21 cellular contexts compared by ENCODE assay signal in genomic region chr17:19022128-19022527, GRCh38. TPM values are rescaled to one million over a fixed set of nuclear protein-coding genes. Genes with fewer than 3 reads are reported as not detected.
DNase-seq lines count a peak whose midpoint lies in the region; ATAC-seq and TF ChIP-seq lines count a peak whose summit lies in the region.
"Had no signal": no experiment of that assay in that cellular context is flagged by ENCODE, and none has a peak within 500 bp of the region (broad histone marks: within the 10 kb centered on the region; RNA-seq: fewer than 3 reads in every experiment).

No MANE protein-coding gene starts in this region.

- intact Hi-C loops in left ventricle myocardium superior (cut with micrococcal nuclease) (no loop called here), Right ventricle myocardium inferior (cut with DNase I) (no loop called here)
- intact Hi-C loops in naive thymus-derived CD4-positive, alpha-beta T cell (cut with micrococcal nuclease), result no loop called here

- TF ChIP-seq CTCF in chondrocyte (IDR thresholded peaks at IDR 0.05), result no peak

- peak; percentile 15 for DNase-seq in left ventricle myocardium superior
- DNase-seq in Right ventricle myocardium inferior (ENCODE audit: missing footprints), result no peak
- DNase-seq in chondrocyte (ENCODE audit: low spot score), result peak; percentile 81
- DNase-seq in naive thymus-derived CD4-positive, alpha-beta T cell, result peak in 1 of 9 donors; percentile 7
- no peak for DNase-seq in SIG-M5 (lab: John Stamatoyannopoulos, UW)
- DNase-seq: EL, GF-D8, HCEC 1CT, Kasumi-1, NCI-H1694 treated with DMSO at 0.1 percent for 48 hours, NCI-H2081 treated with DMSO at 0.1 percent for 48 hours, NCI-H2171 treated with DMSO at 0.1 percent for 48 hours, NCI-H524 treated with DMSO at 0.1 percent for 48 hours, SW 1271 had no signal

- peaks cover 3% of the 10 kb centered on the region for H3K4me1 Mint-ChIP-seq in chondrocyte (ENCODE audit: low read depth)
- H3K4me1 Mint-ChIP-seq in naive thymus-derived CD4-positive, alpha-beta T cell, result peaks cover 16 to 40% (median 33%) of the 10 kb centered on the region in 7 donors
- H3K4me1 Mint-ChIP-seq: CD14-positive monocyte had no signal

- no peak overlapping the region for H3K27ac Mint-ChIP-seq in chondrocyte (ENCODE audit: unreplicated experiment)
- peak overlapping the region in 6 of 9 donors; percentile 39 to 81 (median 55) for H3K27ac Mint-ChIP-seq in naive thymus-derived CD4-positive, alpha-beta T cell
- H3K27ac Mint-ChIP-seq: GM23338 had no signal

- POLR2A ChIA-PET in naive thymus-derived CD4-positive, alpha-beta T cell (lab: Charles Lee), result interaction anchor here (0.5 to 1.1 kb wide), 3 partner anchors 14 to 41 kb away, joined by 3 to 5 read pairs (median 4); no protein-coding TSS in a partner anchor

- H3K4me3 ChIP-seq in naive thymus-derived CD4-positive, alpha-beta T cell (ENCODE audit: low read length), result no peak overlapping the region
- H3K4me3 ChIP-seq: GM23338, Peyer's patch, SK-N-MC had no signal

- peaks cover 4% of the 10 kb centered on the region for H3K27me3 Mint-ChIP-seq in chondrocyte (ENCODE audit: low read depth)
- H3K27me3 Mint-ChIP-seq in naive thymus-derived CD4-positive, alpha-beta T cell, result no peaks in the 10 kb centered on the region

- no peak overlapping the region for H3K4me3 Mint-ChIP-seq in chondrocyte (ENCODE audit: unreplicated experiment)
- no peak overlapping the region for H3K4me3 Mint-ChIP-seq in naive thymus-derived CD4-positive, alpha-beta T cell
- H3K4me3 Mint-ChIP-seq: CD14-positive monocyte, GM23338 had no signal

- H3K27me3 ChIP-seq in naive thymus-derived CD4-positive, alpha-beta T cell (ENCODE audit: control insufficient read depth in 2 of 2, insufficient read depth in 2 of 2, low read length in 2 of 2), result no peaks in the 10 kb centered on the region
- H3K27me3 ChIP-seq: Peyer's patch had no signal

- peaks cover 0 to 14% of the 10 kb centered on the region in 2 donors for H3K4me1 ChIP-seq in naive thymus-derived CD4-positive, alpha-beta T cell (ENCODE audit: control insufficient read depth in 2 of 2, insufficient read depth in 2 of 2, low read length in 2 of 2)
- H3K4me1 ChIP-seq: Peyer's patch had no signal

- CTCF ChIA-PET in naive thymus-derived CD4-positive, alpha-beta T cell (lab: Charles Lee), result interaction anchor here (1.3 to 1.9 kb wide), 3 partner anchors 11 to 61 kb away, joined by 3 to 9 read pairs (median 4); no protein-coding TSS in a partner anchor

- H3K9me3 ChIP-seq in naive thymus-derived CD4-positive, alpha-beta T cell (ENCODE audit: control insufficient read depth in 2 of 3, low read length in 3 of 3), result no peaks in the 10 kb centered on the region
- H3K9me3 ChIP-seq: Peyer's patch had no signal

- no peaks in the 10 kb centered on the region for H3K9me3 Mint-ChIP-seq in chondrocyte (ENCODE audit: low read depth)
- no peaks in the 10 kb centered on the region for H3K9me3 Mint-ChIP-seq in naive thymus-derived CD4-positive, alpha-beta T cell
- H3K9me3 Mint-ChIP-seq: CD14-positive monocyte, GM23338 had no signal

- H3K36me3 Mint-ChIP-seq in chondrocyte (ENCODE audit: low read depth), result no peaks in the 10 kb centered on the region
- peaks cover 0 to 17% (median 9%) of the 10 kb centered on the region in 5 donors for H3K36me3 Mint-ChIP-seq in naive thymus-derived CD4-positive, alpha-beta T cell

- no peak overlapping the region for H3K27ac ChIP-seq in naive thymus-derived CD4-positive, alpha-beta T cell (ENCODE audit: low read depth, low read length)
- H3K27ac ChIP-seq: Peyer's patch, SK-N-MC had no signal

- peaks cover 0 to 50% (median 3%) of the 10 kb centered on the region in 3 experiments for H3K36me3 ChIP-seq in naive thymus-derived CD4-positive, alpha-beta T cell (ENCODE audit: control insufficient read depth in 2 of 3, insufficient read depth in 3 of 3, low read length in 3 of 3)
- H3K36me3 ChIP-seq: Peyer's patch had no signal

- no peak for ATAC-seq in left ventricle myocardium superior
- no peak for ATAC-seq in Right ventricle myocardium inferior
- no peak for ATAC-seq in naive thymus-derived CD4-positive, alpha-beta T cell
- no peak for ATAC-seq in HG03095 (IDR thresholded peaks at IDR 0.05; ENCODE audit: unreplicated experiment)
- ATAC-seq in GM18907 (IDR thresholded peaks at IDR 0.05; ENCODE audit: unreplicated experiment), result no peak

RNA-seq across cellular contexts. Expression of gene FAM83G, which starts 17.6 kb away (rescaled TPM):
- total RNA-seq in left ventricle myocardium superior (2.3 TPM), Right ventricle myocardium inferior (2.7 TPM), chondrocyte (3.4 to 9.4 TPM (median 8.2 TPM) in 3 replicates)
- 1 to 10 TPM; 3.9 to 9.1 (median 6.9) TPM for total RNA-seq in naive thymus-derived CD4-positive, alpha-beta T cell
- polyA plus RNA-seq in naive thymus-derived CD4-positive, alpha-beta T cell, result 1 to 10 TPM; 1.6 to 3.6 TPM

RNA-seq across cellular contexts. Expression of gene GRAP, which starts 24.6 kb away (rescaled TPM):
- total RNA-seq in left ventricle myocardium superior, result 2.2 TPM
- 2.0 TPM for total RNA-seq in Right ventricle myocardium inferior
- 0.13 to 0.35 TPM in 2 of 3 replicates, not detected in the other for total RNA-seq in chondrocyte
- 10 to 100 TPM; 31.9 to 85.5 (median 45.6) TPM for total RNA-seq in naive thymus-derived CD4-positive, alpha-beta T cell
- polyA plus RNA-seq in naive thymus-derived CD4-positive, alpha-beta T cell, result 100 to 1,000 TPM in 1 of 2 donors, 10 to 100 TPM in 1; 97.6 to 162 TPM
- total RNA-seq: MCF 10A had no signal
- polyA plus RNA-seq: GM23338 had no signal

Comparison
In these comparisons a context has a peak if more than half of its experiments do, and no peak if none do; other contexts are left out.
1. DNase-seq: peak in left ventricle myocardium superior (single experiment) and chondrocyte (single experiment); none in Right ventricle myocardium inferior (single experiment) and SIG-M5 (single experiment).
2. RNA of gene GRAP, which starts 24.6 kb away (total RNA-seq): 31.9 to 85.5 TPM in naive thymus-derived CD4-positive, alpha-beta T cell; 2.2 TPM in left ventricle myocardium superior (single experiment), 2.0 TPM in Right ventricle myocardium inferior (single experiment) and 0.13 to 0.35 TPM in chondrocyte; every median in the first group is over 10 times any median in the second.